11 cellular contexts compared by ENCODE assay signal in genomic region chr6:3195695-3196497, GRCh38. TPM values are rescaled to one million over a fixed set of nuclear protein-coding genes. Genes with fewer than 3 reads are reported as not detected.
A peak's percentile ranks its signal among the peaks of the same experiment; 100 is the strongest.
DNase-seq lines count a peak whose midpoint lies in the region; TF ChIP-seq lines count a peak whose summit lies in the region.
"Had no signal": no experiment of that assay in that cellular context is flagged by ENCODE, and none has a peak within 500 bp of the region (broad histone marks: within the 10 kb centered on the region; RNA-seq: fewer than 3 reads in every experiment).

No MANE protein-coding gene starts in this region.

- H3K27ac Mint-ChIP-seq in immature natural killer cell, result no peak overlapping the region
- H3K27ac Mint-ChIP-seq: natural killer cell treated with Interleukin-12 subunit alpha and Interleukin-12 subunit beta and Interleukin-15 and Interleukin-18, amount 100 ng/mL, for 72 hours had no signal

- TF ChIP-seq CTCF in GM20000 (IDR thresholded peaks at IDR 0.05; ENCODE audit: extremely low read depth, missing control alignments), result no peak

- no peaks in the 10 kb centered on the region for H3K36me3 Mint-ChIP-seq in immature natural killer cell
- H3K36me3 Mint-ChIP-seq: natural killer cell treated with Interleukin-12 subunit alpha and Interleukin-12 subunit beta and Interleukin-15 and Interleukin-18, amount 100 ng/mL, for 72 hours had no signal

- no peaks in the 10 kb centered on the region; the same call in 1 of the 2 replicates for H3K9me3 ChIP-seq in iPS-20b (ENCODE audit: insufficient read depth, low read depth, low read length)

- TF ChIP-seq RAD21 in Ishikawa (IDR thresholded peaks at IDR 0.05; ENCODE audit: low read depth), result peak; percentile 42

- H3K27me3 ChIP-seq in iPS-20b (ENCODE audit: insufficient read depth, low read length), result no peaks in the 10 kb centered on the region

- TF ChIP-seq EP300 in Ishikawa (IDR thresholded peaks at IDR 0.05; ENCODE audit: borderline replicate concordance), result no peak

- DNase-seq in A172 (ENCODE audit: low spot score) (peak; percentile 72), SK-MEL-5 (ENCODE audit: low read depth, low spot score) (peak; percentile 98), NCI-H2029 (lab: John Stamatoyannopoulos, UW) (no peak), UCSD-AML1 (lab: John Stamatoyannopoulos, UW; ENCODE audit: unreplicated experiment) (no peak), immature natural killer cell (no peak), GM20000 (ENCODE audit: low spot score) (no peak)

- H3K4me1 ChIP-seq in iPS-20b (ENCODE audit: insufficient read depth, low read length), result peaks cover 31% of the 10 kb centered on the region

- no peaks in the 10 kb centered on the region for H3K4me1 Mint-ChIP-seq in immature natural killer cell

- no peak overlapping the region for H3K4me3 Mint-ChIP-seq in immature natural killer cell
- H3K4me3 Mint-ChIP-seq: natural killer cell treated with Interleukin-12 subunit alpha and Interleukin-12 subunit beta and Interleukin-15 and Interleukin-18, amount 100 ng/mL, for 72 hours had no signal

- no peaks in the 10 kb centered on the region for H3K36me3 ChIP-seq in iPS-20b (ENCODE audit: insufficient read depth, low read depth, low read length)

- peak overlapping the region; percentile 74; the same call in 1 of the 2 replicates for H3K9ac ChIP-seq in iPS-20b (ENCODE audit: low read depth, low read length)

- peak overlapping the region; percentile 37; the same call in 1 of the 2 replicates for H3K4me3 ChIP-seq in iPS-20b (ENCODE audit: low read length)

- H3K27me3 Mint-ChIP-seq in immature natural killer cell (ENCODE audit: low read depth in 3 of 3), result peaks cover 0 to 5% (median 3%) of the 10 kb centered on the region in 3 donors

- in situ Hi-C loops in SK-MEL-5 (cut with HindIII; ENCODE audit: low pct_unique_long_range_greater_than_20kb, low sequenced_read_pairs), result no loop called here

- no peaks in the 10 kb centered on the region for H3K9me3 Mint-ChIP-seq in immature natural killer cell

- no peak overlapping the region for H3K27ac ChIP-seq in iPS-20b (ENCODE audit: low read length)
- H3K27ac ChIP-seq: epithelial cell of prostate, HL-60 had no signal

TF ChIP-seq in Ishikawa, 13 proteins besides CTCF, POLR2A, EP300 and RAD21:
- no peak for TF ChIP-seq CEBPB (IDR thresholded peaks at IDR 0.05)
- TF ChIP-seq CREB1 (IDR thresholded peaks at IDR 0.05; ENCODE audit: low read depth), result no peak
- no peak for TF ChIP-seq REST (IDR thresholded peaks at IDR 0.05; ENCODE audit: low read depth)
- no peak for TF ChIP-seq FOXM1 (IDR thresholded peaks at IDR 0.05; ENCODE audit: borderline replicate concordance, low read depth)
- no peak for TF ChIP-seq TEAD4 (IDR thresholded peaks at IDR 0.05)
- TF ChIP-seq USF1 (IDR thresholded peaks at IDR 0.05), result no peak
- no peak for TF ChIP-seq NFIC (IDR thresholded peaks at IDR 0.05)
- TF ChIP-seq ZBTB7A (IDR thresholded peaks at IDR 0.05; ENCODE audit: low read depth), result no peak

RNA-seq across cellular contexts. Expression of gene TUBB2B, which starts 31.6 kb away (rescaled TPM):
- 13.0 and 17.1 TPM in 2 replicates for total RNA-seq in A172 (2014; rRNA removed; shearing (Covaris generic))
- total RNA-seq in SK-MEL-5 (2014; rRNA removed; shearing (Covaris generic)), result 26.6 and 28.6 TPM in 2 replicates
- 26.6 and 30.8 TPM in 2 replicates for polyA plus RNA-seq in SK-MEL-5 (2015; cell fraction: cytosol; rRNA removed)
- 11.0 and 11.6 TPM in 2 replicates for polyA plus RNA-seq in SK-MEL-5 (2015; cell fraction: nucleus; rRNA removed)
- under 1 TPM in 1 of 3 donors, not detected in 2; 0.11 TPM for polyA plus RNA-seq in immature natural killer cell
- total RNA-seq: natural killer cell treated with Interleukin-12 subunit alpha and Interleukin-12 subunit beta and Interleukin-15 and Interleukin-18, amount 100 ng/mL, for 72 hours had no signal

RNA-seq across cellular contexts. Expression of gene TUBB2A, which starts 38.6 kb away (rescaled TPM):
- total RNA-seq in A172 (2014; rRNA removed; shearing (Covaris generic)), result 291 and 339 TPM in 2 replicates
- 118 and 127 TPM in 2 replicates for total RNA-seq in SK-MEL-5 (2014; rRNA removed; shearing (Covaris generic))
- 197 and 208 TPM in 2 replicates for polyA plus RNA-seq in SK-MEL-5 (2015; cell fraction: cytosol; rRNA removed)
- 98.1 and 104 TPM in 2 replicates for polyA plus RNA-seq in SK-MEL-5 (2015; cell fraction: nucleus; rRNA removed)
- 1 to 10 TPM; 1.4 to 3.8 (median 2.9) TPM for polyA plus RNA-seq in immature natural killer cell

Comparison
In these comparisons a context has a peak if more than half of its experiments do, and no peak if none do; other contexts are left out.
1. DNase-seq: peak in A172 (single experiment) and SK-MEL-5 (single experiment); none in NCI-H2029 (single experiment), UCSD-AML1 (single experiment), immature natural killer cell (0 of 3) and GM20000 (single experiment).